In the genomic region with DNA sequence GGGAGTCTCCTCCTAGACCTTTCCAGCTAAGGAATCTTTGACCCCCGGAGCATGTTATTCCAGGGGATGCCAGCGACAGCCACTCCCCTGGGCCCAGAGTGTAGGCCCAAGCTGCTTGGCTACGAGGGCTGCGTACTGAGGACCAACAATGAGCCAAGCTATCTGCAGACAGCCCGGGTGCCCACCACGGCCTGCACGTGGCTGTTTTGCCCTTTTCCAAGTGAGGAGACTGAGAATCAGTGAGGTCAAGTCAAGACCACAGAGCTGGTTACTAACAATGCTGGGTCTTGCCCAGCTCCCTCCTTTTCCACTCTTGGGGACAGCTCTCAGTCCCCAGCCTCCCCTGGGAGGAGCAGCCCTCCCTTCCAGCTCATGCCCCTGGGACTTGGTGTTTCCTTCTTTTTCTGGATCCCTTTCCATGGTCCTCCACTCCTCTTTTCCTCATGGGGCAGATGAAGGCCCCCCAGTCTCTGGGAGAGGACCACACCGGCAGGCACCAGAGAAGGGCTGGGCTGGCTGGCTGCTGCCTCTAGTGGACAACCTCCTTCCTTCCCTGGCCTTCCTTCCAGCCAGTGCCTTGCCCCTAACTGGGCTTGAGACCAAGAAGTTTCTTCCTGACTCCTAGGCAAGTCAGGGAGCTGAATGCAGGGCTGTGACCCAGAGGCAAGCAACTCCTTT, we compare ENCODE assay signal across 8 cellular contexts. TPM values are rescaled to one million over a fixed set of nuclear protein-coding genes. Genes with fewer than 3 reads are reported as not detected.
DNase-seq lines count a peak whose midpoint lies in the region; ATAC-seq and TF ChIP-seq lines count a peak whose summit lies in the region.

No MANE protein-coding gene starts in this region.

- no peak for ATAC-seq in GM21528 (IDR thresholded peaks at IDR 0.05; ENCODE audit: low FRiP score, unreplicated experiment)

- H3K27ac ChIP-seq in esophagus muscularis mucosa (replicated peaks in 1 of 4): peak overlapping the region; percentile 39 to 74 (median 65)

- peak; percentile 9; the same call in 1 of the 2 replicates for TF ChIP-seq EP300 in Ishikawa (IDR thresholded peaks at IDR 0.05; ENCODE audit: borderline replicate concordance)
- no peak for TF ChIP-seq EP300 in esophagus muscularis mucosa (IDR thresholded peaks at IDR 0.05)

- TF ChIP-seq CTCF in esophagus muscularis mucosa (IDR thresholded peaks at IDR 0.05): peak; percentile 11 to 45 (median 17)
- TF ChIP-seq CTCF in nephron (IDR thresholded peaks at IDR 0.05; ENCODE audit: unreplicated experiment in 3 of 3): peak; percentile 16 to 47 (median 24)

- WGBS in esophagus muscularis mucosa: 25% methylated on average over 8 of the region's 8 CpGs

- no peaks in the 10 kb centered on the region for H3K36me3 Mint-ChIP-seq in nephron (ENCODE audit: low read depth)
- H3K36me3 Mint-ChIP-seq in activated naive CD4-positive, alpha-beta T cell treated with anti-CD3 and anti-CD28 coated beads for 36 hours (ENCODE audit: low read depth): no peaks in the 10 kb centered on the region

- no peaks in the 10 kb centered on the region for H3K9me3 ChIP-seq in esophagus muscularis mucosa

- TF ChIP-seq POLR2A in esophagus muscularis mucosa (IDR thresholded peaks at IDR 0.05; ENCODE audit: low read depth) (no peak), erythroblast (IDR thresholded peaks at IDR 0.05; ENCODE audit: low read length) (no peak)

- CTCF ChIA-PET in activated naive CD4-positive, alpha-beta T cell treated with anti-CD3 and anti-CD28 coated beads for 36 hours (lab: Charles Lee): interaction anchor here (0.7 to 1.3 kb wide), 5 partner anchors 15 to 1822 kb away, joined by 3 to 4 read pairs (median 3); no protein-coding TSS in a partner anchor

- peak; percentile 55 for TF ChIP-seq RAD21 in Ishikawa (IDR thresholded peaks at IDR 0.05; ENCODE audit: low read depth)

- H3K9me3 Mint-ChIP-seq in nephron: peaks cover 3% of the 10 kb centered on the region
- H3K9me3 Mint-ChIP-seq in activated naive CD4-positive, alpha-beta T cell treated with anti-CD3 and anti-CD28 coated beads for 36 hours: no peaks in the 10 kb centered on the region

- DNase-seq in AG20443 (ENCODE audit: low spot score): peak; percentile 93
- peak; percentile 92 for DNase-seq in esophagus muscularis mucosa (ENCODE audit: extremely low spot score)
- no peak for DNase-seq in stimulated activated CD4-positive, alpha-beta T cell treated with anti-CD3 and anti-CD28 coated beads, Interleukin-15, amount 100 ng/mL, for 24 hours
- DNase-seq in erythroblast (lab: John Stamatoyannopoulos, UW): no peak
- DNase-seq in activated naive CD4-positive, alpha-beta T cell treated with anti-CD3 and anti-CD28 coated beads for 36 hours: no peak

- no peak overlapping the region for H3K27ac Mint-ChIP-seq in nephron
- H3K27ac Mint-ChIP-seq in activated naive CD4-positive, alpha-beta T cell treated with anti-CD3 and anti-CD28 coated beads for 36 hours: no peak overlapping the region

- peaks cover 18 to 24% (median 21%) of the 10 kb centered on the region in 4 donors for H3K4me1 ChIP-seq in esophagus muscularis mucosa

- peak overlapping the region; percentile 48 to 59 (median 50) for H3K4me3 ChIP-seq in esophagus muscularis mucosa

- peak overlapping the region; percentile 49 to 81 (median 68) for H3K4me3 Mint-ChIP-seq in nephron
- no peak overlapping the region for H3K4me3 Mint-ChIP-seq in activated naive CD4-positive, alpha-beta T cell treated with anti-CD3 and anti-CD28 coated beads for 36 hours

- peaks cover 0 to 68% (median 19%) of the 10 kb centered on the region in 4 donors for H3K27me3 ChIP-seq in esophagus muscularis mucosa

- peaks cover 82% of the 10 kb centered on the region for H3K27me3 Mint-ChIP-seq in nephron (ENCODE audit: low read depth)
- peaks cover 69% of the 10 kb centered on the region for H3K27me3 Mint-ChIP-seq in activated naive CD4-positive, alpha-beta T cell treated with anti-CD3 and anti-CD28 coated beads for 36 hours (ENCODE audit: low read depth)

- peaks cover 4% of the 10 kb centered on the region for H3K4me1 Mint-ChIP-seq in nephron
- peaks cover 2% of the 10 kb centered on the region for H3K4me1 Mint-ChIP-seq in activated naive CD4-positive, alpha-beta T cell treated with anti-CD3 and anti-CD28 coated beads for 36 hours (ENCODE audit: low read depth)

- intact Hi-C loops in esophagus muscularis mucosa (cut with DNase I): no loop called here
- intact Hi-C loops in activated naive CD4-positive, alpha-beta T cell treated with anti-CD3 and anti-CD28 coated beads for 36 hours (cut with micrococcal nuclease): no loop called here

- H3K36me3 ChIP-seq in esophagus muscularis mucosa: no peaks in the 10 kb centered on the region

TF ChIP-seq in Ishikawa, 13 proteins besides CTCF, POLR2A, EP300 and RAD21:
- TF ChIP-seq NFIC (IDR thresholded peaks at IDR 0.05): no peak; the same call in 1 of the 2 replicates
- TF ChIP-seq, protein P1, sequence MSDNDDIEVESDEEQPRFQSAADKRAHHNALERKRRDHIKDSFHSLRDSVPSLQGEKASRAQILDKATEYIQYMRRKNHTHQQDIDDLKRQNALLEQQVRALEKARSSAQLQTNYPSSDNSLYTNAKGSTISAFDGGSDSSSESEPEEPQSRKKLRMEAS (IDR thresholded peaks at IDR 0.05): peak; percentile 35; the same call in 1 of the 2 replicates
TF ChIP-seq in Ishikawa: peak in this region for 1.

RNA-seq across cellular contexts. Expression of gene MALL, which starts 0.6 kb away (rescaled TPM):
- total RNA-seq in esophagus muscularis mucosa: 10 to 100 TPM in 3 of 4 donors, 1 to 10 TPM in 1; 5.0 to 20.4 (median 18.1) TPM
- under 1 TPM; 0.17 to 0.38 TPM for total RNA-seq in activated naive CD4-positive, alpha-beta T cell treated with anti-CD3 and anti-CD28 coated beads for 36 hours

Comparison
In these comparisons a context has a peak if more than half of its experiments do, and no peak if none do; other contexts are left out.
1. DNase-seq: peak in AG20443 (single experiment) and esophagus muscularis mucosa (single experiment); none in stimulated activated CD4-positive, alpha-beta T cell treated with anti-CD3 and anti-CD28 coated beads, Interleukin-15, amount 100 ng/mL, for 24 hours (single experiment), erythroblast (0 of 2) and activated naive CD4-positive, alpha-beta T cell treated with anti-CD3 and anti-CD28 coated beads for 36 hours (single experiment).
2. RNA of gene MALL, which starts 0.6 kb away (total RNA-seq): 5.0 to 20.4 TPM in esophagus muscularis mucosa; 0.17 to 0.38 TPM in activated naive CD4-positive, alpha-beta T cell treated with anti-CD3 and anti-CD28 coated beads for 36 hours; every median in the first group is over 4 times any median in the second.